Comparison of ENCODE assay signal across 22 cellular contexts in the genomic region with DNA sequence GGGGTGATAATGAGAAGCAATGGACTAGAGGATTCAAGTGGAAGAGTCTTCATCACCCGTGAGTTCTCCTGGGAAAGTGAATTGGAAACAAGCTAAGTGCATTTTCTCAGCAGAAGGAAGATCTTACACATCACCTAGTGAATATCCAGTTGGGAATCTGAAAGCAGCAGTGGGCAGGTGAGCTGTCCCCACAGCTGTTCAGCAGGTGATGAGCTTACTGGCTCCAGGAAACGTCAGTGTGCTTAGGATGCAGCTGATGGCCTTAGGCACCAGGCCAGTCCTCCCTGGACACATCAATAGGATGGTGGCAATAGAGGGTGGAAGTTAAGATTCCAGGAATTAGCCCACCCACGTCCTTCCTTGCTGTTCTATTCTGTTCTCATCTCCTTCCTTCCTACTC.
"Had no signal": no experiment of that assay in that cellular context is flagged by ENCODE, and none has a peak within 500 bp of the region (broad histone marks: within the 10 kb centered on the region; RNA-seq: fewer than 3 reads in every experiment).

No MANE protein-coding gene starts in this region.

- H3K27ac ChIP-seq: adrenal gland, hepatocyte, right atrium auricular region, suprapubic skin had no signal

- H3K36me3 Mint-ChIP-seq: natural killer cell treated with Interleukin-12 subunit alpha and Interleukin-12 subunit beta and Interleukin-15 and Interleukin-18, amount 100 ng/mL, for 72 hours had no signal

- H3K27me3 Mint-ChIP-seq: activated CD8-positive, alpha-beta memory T cell treated with anti-CD3 and anti-CD28 coated beads, Interleukin-2, amount 10 ng/mL, durations not matched to agents 7 days and 5 days; activated naive CD4-positive, alpha-beta T cell treated with anti-CD3 and anti-CD28 coated beads, Interleukin-2, amount 50 U/mL, for 24 hours; natural killer cell treated with Interleukin-12 subunit alpha and Interleukin-12 subunit beta and Interleukin-15 and Interleukin-18, amount 100 ng/mL, for 72 hours; progenitor cell of endocrine pancreas had no signal

- H3K36me3 ChIP-seq: adrenal gland, right atrium auricular region, suprapubic skin had no signal

- H3K4me3 ChIP-seq: adrenal gland, dorsolateral prefrontal cortex, hepatocyte, right atrium auricular region, skin epidermis, suprapubic skin had no signal

- H3K9me3 ChIP-seq: adrenal gland, right atrium auricular region, suprapubic skin had no signal

- H3K4me2 ChIP-seq: hepatocyte had no signal

- H2AFZ ChIP-seq: hepatocyte had no signal

- DNase-seq: activated CD4-positive, alpha-beta T cell treated with anti-CD3 and anti-CD28 coated beads, Interleukin-2, amount 50 U/mL, for 4 hours; activated CD8-positive, alpha-beta memory T cell treated with anti-CD3 and anti-CD28 coated beads, Interleukin-2, amount 10 ng/mL, durations not matched to agents 7 days and 5 days; activated effector memory CD4-positive, alpha-beta T cell treated with Interleukin-2 at 50 U/mL for 16 hours; activated T-cell treated with anti-CD3 and anti-CD28 coated beads, Interleukin-2, amount 50 U/mL, for 4 hours; adrenal gland; dorsolateral prefrontal cortex; endodermal cell; islet precursor cell; occipital lobe; stimulated activated CD4-positive, alpha-beta T cell treated with anti-CD3 and anti-CD28 coated beads, Interleukin-15, amount 100 ng/mL, for 24 hours; stimulated activated CD4-positive, alpha-beta T cell treated with anti-CD3 and anti-CD28 coated beads, Interleukin-4, amount 100 ng/mL, for 1 hour; stimulated activated naive CD8-positive, alpha-beta T cell treated with anti-CD3 and anti-CD28 coated beads, Interleukin-15, Interleukin-2, amounts not matched to agents 100 U/mL and 50 U/mL, for 24 hours; T-helper 9 cell; trophoblast cell had no signal

- H3K27ac Mint-ChIP-seq: activated CD8-positive, alpha-beta memory T cell treated with anti-CD3 and anti-CD28 coated beads, Interleukin-2, amount 10 ng/mL, durations not matched to agents 7 days and 5 days; activated naive CD4-positive, alpha-beta T cell treated with anti-CD3 and anti-CD28 coated beads, Interleukin-2, amount 50 U/mL, for 24 hours; endodermal cell; natural killer cell treated with Interleukin-12 subunit alpha and Interleukin-12 subunit beta and Interleukin-15 and Interleukin-18, amount 100 ng/mL, for 72 hours; progenitor cell of endocrine pancreas had no signal

- H3K4me3 Mint-ChIP-seq: activated CD8-positive, alpha-beta memory T cell treated with anti-CD3 and anti-CD28 coated beads, Interleukin-2, amount 10 ng/mL, durations not matched to agents 7 days and 5 days; activated naive CD4-positive, alpha-beta T cell treated with anti-CD3 and anti-CD28 coated beads, Interleukin-2, amount 50 U/mL, for 24 hours; activated T-cell treated with anti-CD3 and anti-CD28 coated beads, Interleukin-2, amount 50 U/mL, for 4 hours; endodermal cell; natural killer cell treated with Interleukin-12 subunit alpha and Interleukin-12 subunit beta and Interleukin-15 and Interleukin-18, amount 100 ng/mL, for 72 hours had no signal

- H3K4me1 Mint-ChIP-seq: activated CD8-positive, alpha-beta memory T cell treated with anti-CD3 and anti-CD28 coated beads, Interleukin-2, amount 10 ng/mL, durations not matched to agents 7 days and 5 days; activated naive CD4-positive, alpha-beta T cell treated with anti-CD3 and anti-CD28 coated beads, Interleukin-2, amount 50 U/mL, for 24 hours had no signal

- ATAC-seq: activated CD4-positive, CD25-positive, alpha-beta regulatory T cell treated with anti-CD3 and anti-CD28 coated beads, Interleukin-2, amount 50 U/mL, for 24 hours; activated CD8-positive, alpha-beta memory T cell treated with anti-CD3 and anti-CD28 coated beads, Interleukin-2, amount 10 ng/mL, durations not matched to agents 7 days and 5 days; activated T-cell treated with anti-CD3 and anti-CD28 coated beads, Interleukin-2, amount 50 U/mL, for 4 hours; natural killer cell treated with Interleukin-12 subunit alpha and Interleukin-12 subunit beta and Interleukin-15 and Interleukin-18, amount 100 ng/mL, for 72 hours; stimulated activated naive CD8-positive, alpha-beta T cell treated with anti-CD3 and anti-CD28 coated beads, Interleukin-15, Interleukin-2, amounts not matched to agents 100 U/mL and 50 U/mL, for 24 hours had no signal

- H3K9me3 Mint-ChIP-seq: activated naive CD4-positive, alpha-beta T cell treated with anti-CD3 and anti-CD28 coated beads, Interleukin-2, amount 50 U/mL, for 24 hours; activated T-cell treated with anti-CD3 and anti-CD28 coated beads, Interleukin-2, amount 50 U/mL, for 4 hours; natural killer cell treated with Interleukin-12 subunit alpha and Interleukin-12 subunit beta and Interleukin-15 and Interleukin-18, amount 100 ng/mL, for 72 hours had no signal

- H3K27me3 ChIP-seq: adrenal gland, dorsolateral prefrontal cortex, hepatocyte, right atrium auricular region, suprapubic skin had no signal

- H3K79me2 ChIP-seq: hepatocyte had no signal

- H3K4me1 ChIP-seq: right atrium auricular region had no signal
